Comparison of ENCODE assay signal across 8 cellular contexts in the genomic region with DNA sequence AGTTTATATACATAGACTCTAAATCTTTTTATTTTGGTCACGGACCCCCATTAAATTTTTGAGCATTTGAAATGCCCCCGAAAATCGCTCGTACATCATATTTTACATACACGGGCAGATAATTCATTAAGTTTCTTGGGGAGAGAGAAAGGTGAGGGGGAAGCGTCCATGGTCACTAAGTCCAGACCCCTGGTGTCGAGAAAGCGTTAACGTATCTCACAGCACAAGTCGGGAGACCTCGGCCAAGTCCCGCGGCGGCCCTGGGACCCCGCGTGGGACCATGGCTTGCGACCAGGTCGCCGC. TPM values are rescaled to one million over a fixed set of nuclear protein-coding genes. Genes with fewer than 3 reads are reported as not detected.
A peak's percentile ranks its signal among the peaks of the same experiment; 100 is the strongest.
DNase-seq lines count a peak whose midpoint lies in the region; ATAC-seq and TF ChIP-seq lines count a peak whose summit lies in the region.

No MANE protein-coding gene starts in this region.

- peak overlapping the region; percentile 16 for H2AFZ ChIP-seq in ACC112 (ENCODE audit: low read length, unreplicated experiment)

- no peak for TF ChIP-seq POLR2A in breast epithelium (IDR thresholded peaks at IDR 0.05)

- H3K4me3 ChIP-seq in ACC112 (ENCODE audit: low read depth, low read length) (peak overlapping the region; percentile 81), HL-60 (replicated peaks; ENCODE audit: insufficient read depth, low read length) (peak overlapping the region; percentile 74), breast epithelium (peak overlapping the region; percentile 85 to 99 (median 99)), mucosa of descending colon (peak overlapping the region; percentile 99)

- peak overlapping the region; percentile 81 for H3K27ac ChIP-seq in ACC112 (ENCODE audit: low read depth, low read length)
- peak overlapping the region; percentile 98 for H3K27ac ChIP-seq in HL-60 (replicated peaks)
- H3K27ac ChIP-seq in breast epithelium, result peak overlapping the region; percentile 98 to 99

- peaks cover 12% of the 10 kb centered on the region for H3K4me1 ChIP-seq in ACC112 (ENCODE audit: control insufficient read depth, insufficient read depth, low read length, unreplicated experiment)
- peaks cover 0 to 19% of the 10 kb centered on the region in 2 donors for H3K4me1 ChIP-seq in breast epithelium
- H3K4me1 ChIP-seq in mucosa of descending colon (ENCODE audit: low read depth), result peaks cover 25% of the 10 kb centered on the region

- H3K27me3 ChIP-seq in ACC112 (ENCODE audit: insufficient read depth, low read length) (no peaks in the 10 kb centered on the region), HL-60 (ENCODE audit: insufficient read depth, poor library complexity, severe bottlenecking) (no peaks in the 10 kb centered on the region), breast epithelium (no peaks in the 10 kb centered on the region)

- no peaks in the 10 kb centered on the region for H3K9me3 ChIP-seq in breast epithelium
- no peaks in the 10 kb centered on the region for H3K9me3 ChIP-seq in mucosa of descending colon

- DNase-seq in HL-60 (ENCODE audit: low read depth in 1 of 2, low spot score in 1 of 2), result no peak
- DNase-seq in breast epithelium (ENCODE audit: low spot score in 2 of 2), result no peak
- no peak for DNase-seq in mucosa of descending colon
- no peak for DNase-seq in COLO668 (lab: John Stamatoyannopoulos, UW; ENCODE audit: unreplicated experiment)
- no peak for DNase-seq in NCI-H2107 (lab: John Stamatoyannopoulos, UW)

- ATAC-seq in mucosa of descending colon (no peak), HG03432 (IDR thresholded peaks at IDR 0.05; ENCODE audit: unreplicated experiment) (no peak), GM21717 (IDR thresholded peaks at IDR 0.05; ENCODE audit: unreplicated experiment) (no peak)

- TF ChIP-seq CTCF in HL-60 (IDR thresholded peaks at IDR 0.05; ENCODE audit: insufficient read depth, low read length) (no peak), breast epithelium (IDR thresholded peaks at IDR 0.05) (no peak), mucosa of descending colon (IDR thresholded peaks at IDR 0.05) (no peak)

- no peaks in the 10 kb centered on the region for H3K36me3 ChIP-seq in ACC112 (ENCODE audit: insufficient read depth, low read length)
- H3K36me3 ChIP-seq in breast epithelium, result no peaks in the 10 kb centered on the region
- H3K36me3 ChIP-seq in mucosa of descending colon (ENCODE audit: low read depth), result no peaks in the 10 kb centered on the region

- peaks cover 52% of the 10 kb centered on the region for H3K79me2 ChIP-seq in ACC112 (ENCODE audit: control insufficient read depth, insufficient read depth, low read length, unreplicated experiment)

- intact Hi-C loops in breast epithelium (cut with DNase I; ENCODE audit: low total_unique reads) (no loop called here), mucosa of descending colon (cut with DNase I, micrococcal nuclease) (no loop called here)

RNA-seq across cellular contexts. Expression of gene PTBP3, which starts 0.8 kb away (rescaled TPM):
- total RNA-seq in breast epithelium (10 to 100 TPM; 30.6 to 80.2 (median 50.5) TPM), mucosa of descending colon (100 to 1,000 TPM in 2 of 3 donors, 10 to 100 TPM in 1; 69.3 to 132 (median 125) TPM)

RNA-seq across cellular contexts. Expression of gene HSDL2, which starts 47.3 kb away (rescaled TPM):
- total RNA-seq in breast epithelium (100 to 1,000 TPM in 1 of 3 donors, 10 to 100 TPM in 2; 30.7 to 124 (median 52.8) TPM), mucosa of descending colon (10 to 100 TPM; 35.7 to 40.8 (median 38.1) TPM)
